Comparison of ENCODE assay signal across 13 cellular contexts in genomic region chr1:225509770-225510169, GRCh38.
DNase-seq lines count a peak whose midpoint lies in the region; ATAC-seq, FAIRE-seq and TF ChIP-seq lines count a peak whose summit lies in the region.
"Had no signal": no experiment of that assay in that cellular context is flagged by ENCODE, and none has a peak within 500 bp of the region (broad histone marks: within the 10 kb centered on the region; RNA-seq: fewer than 3 reads in every experiment).

No MANE protein-coding gene starts in this region.

- no peak overlapping the region for H3K4me3 ChIP-seq in mesodermal cell (ENCODE audit: extremely low read depth, insufficient read depth, low read length, poor library complexity, severe bottlenecking)
- no peak overlapping the region for H3K4me3 ChIP-seq in GM23248

- FAIRE-seq in urothelium cell line (lab: Jason Lieb, UNC): no peak

- peaks cover 20% of the 10 kb centered on the region for H3K4me1 Mint-ChIP-seq in brain
- H3K4me1 Mint-ChIP-seq: activated CD4-positive, alpha-beta T cell treated with anti-CD3 and anti-CD28 coated beads, Interleukin-2, amount 10 ng/mL, durations not matched to agents 7 days and 5 days; CD14-positive monocyte had no signal

- peaks cover 64% of the 10 kb centered on the region for H3K36me3 Mint-ChIP-seq in brain
- H3K36me3 Mint-ChIP-seq: CD14-positive monocyte had no signal

- peaks cover 3% of the 10 kb centered on the region; the same call in 1 of the 2 replicates for H4K20me1 ChIP-seq in GM23248 (ENCODE audit: insufficient read depth)

- H3K9me3 ChIP-seq in mesodermal cell (ENCODE audit: control insufficient read depth, low read length) (no peaks in the 10 kb centered on the region), GM23248 (ENCODE audit: low read depth) (no peaks in the 10 kb centered on the region)

- peaks cover 35% of the 10 kb centered on the region for H3F3A ChIP-seq in GM23248 (ENCODE audit: insufficient read depth)

- no peaks in the 10 kb centered on the region for H3K9me2 ChIP-seq in GM23248 (ENCODE audit: insufficient read depth)

- no peak overlapping the region for H3K4me3 Mint-ChIP-seq in brain
- H3K4me3 Mint-ChIP-seq: activated CD4-positive, alpha-beta T cell treated with anti-CD3 and anti-CD28 coated beads, Interleukin-2, amount 10 ng/mL, durations not matched to agents 7 days and 5 days; CD14-positive monocyte; mesothelial cell of epicardium had no signal

- WGBS in mesodermal cell (ENCODE audit: insufficient coverage in 2 of 2), 2 experiments: 100% methylated on average over 1 to 2 of the region's 3 CpGs
- 84 to 92% methylated on average over 3 of the region's 3 CpGs for WGBS in GM23248 (ENCODE audit: low coverage in 1 of 2, low lambda C conversion rate in 2 of 2, missing lambda C conversion rate in 2 of 2), 2 experiments

- DNase-seq in ELR (ENCODE audit: low read depth) (peak; percentile 48), GM23248 (no peak), urothelium cell line (ENCODE audit: low spot score) (no peak)
- DNase-seq: activated CD4-positive, alpha-beta T cell treated with anti-CD3 and anti-CD28 coated beads, Interleukin-2, amount 10 ng/mL, durations not matched to agents 7 days and 5 days; activated naive CD4-positive, alpha-beta T cell treated with Interleukin-2 at 50 U/mL for 16 hours; NCI-H345 had no signal

- peaks cover 46% of the 10 kb centered on the region for H3K79me2 ChIP-seq in GM23248 (ENCODE audit: insufficient read depth)

- H3K27ac Mint-ChIP-seq in brain: peak overlapping the region in 3 of 5 experiments; percentile 48 to 93 (median 72)
- H3K27ac Mint-ChIP-seq: activated CD4-positive, alpha-beta T cell treated with anti-CD3 and anti-CD28 coated beads, Interleukin-2, amount 10 ng/mL, durations not matched to agents 7 days and 5 days had no signal

- H3K9me3 Mint-ChIP-seq in brain: no peaks in the 10 kb centered on the region
- H3K9me3 Mint-ChIP-seq: activated CD4-positive, alpha-beta T cell treated with anti-CD3 and anti-CD28 coated beads, Interleukin-2, amount 10 ng/mL, durations not matched to agents 7 days and 5 days; mesothelial cell of epicardium had no signal

- H3K27ac ChIP-seq in 22Rv1 (peak overlapping the region; percentile 62), mesodermal cell (ENCODE audit: low read depth, low read length, severe bottlenecking) (peak overlapping the region; percentile 95), GM23248 (no peak overlapping the region)

- H2AFZ ChIP-seq in GM23248: no peak overlapping the region

- H3K36me3 ChIP-seq in mesodermal cell (ENCODE audit: control insufficient read depth, insufficient read depth, low read length) (peaks cover 46% of the 10 kb centered on the region), GM23248 (ENCODE audit: low read depth) (peaks cover 48% of the 10 kb centered on the region)

- H3K4me2 ChIP-seq in GM23248 (ENCODE audit: unreplicated experiment): no peak overlapping the region

- H3K27me3 ChIP-seq in GM23248 (replicated peaks; ENCODE audit: insufficient read depth): no peaks in the 10 kb centered on the region

- no peak overlapping the region for H3K9ac ChIP-seq in GM23248

- ATAC-seq in HG03280 (IDR thresholded peaks at IDR 0.05; ENCODE audit: unreplicated experiment) (no peak), GM18520 (IDR thresholded peaks at IDR 0.05; ENCODE audit: unreplicated experiment) (no peak)

- in situ Hi-C loops in GM23248 (cut with MboI): no loop called here

- TF ChIP-seq CTCF in 22Rv1 (IDR thresholded peaks at IDR 0.05): no peak
- no peak for TF ChIP-seq CTCF in brain (conservative IDR thresholded peaks at IDR 0.05)

- peaks cover 3% of the 10 kb centered on the region for H3K27me3 Mint-ChIP-seq in brain

- H3K4me1 ChIP-seq in mesodermal cell (ENCODE audit: control insufficient read depth, insufficient read depth, low read length, poor library complexity, severe bottlenecking) (peaks cover 21% of the 10 kb centered on the region), GM23248 (ENCODE audit: insufficient read depth) (peaks cover 24% of the 10 kb centered on the region)
